ENCODE assay signal across 13 cellular contexts in the genomic region with DNA sequence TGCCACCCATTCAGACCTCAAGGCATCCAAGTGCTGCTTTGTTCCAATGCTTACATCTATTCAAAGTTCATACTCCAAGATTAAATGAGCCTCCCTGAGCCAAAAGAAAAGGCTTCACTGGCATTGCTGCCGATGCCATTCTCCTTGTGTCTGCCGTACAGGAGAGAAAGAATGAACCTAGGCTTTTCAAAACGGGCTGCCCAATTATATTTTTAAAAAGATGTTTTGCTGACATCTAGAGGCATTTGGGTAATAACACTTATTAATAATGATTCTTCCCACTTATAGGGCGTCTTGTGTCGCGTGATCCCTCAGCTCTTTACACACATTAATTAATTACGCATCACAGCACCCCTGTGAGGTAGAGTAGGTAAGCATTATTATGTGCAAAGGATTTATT.
A peak's percentile ranks its signal among the peaks of the same experiment; 100 is the strongest.
DNase-seq lines count a peak whose midpoint lies in the region; ATAC-seq and TF ChIP-seq lines count a peak whose summit lies in the region.
"Had no signal": no experiment of that assay in that cellular context is flagged by ENCODE, and none has a peak within 500 bp of the region (broad histone marks: within the 10 kb centered on the region; RNA-seq: fewer than 3 reads in every experiment).

No MANE protein-coding gene starts in this region.

- peak; percentile 54 for TF ChIP-seq CTCF in VCaP (conservative IDR thresholded peaks at IDR 0.05)

- no peak overlapping the region for H3K27ac ChIP-seq in VCaP
- H3K27ac ChIP-seq: left lung, pancreas, WERI-Rb-1 had no signal

- ATAC-seq in GM18861 (IDR thresholded peaks at IDR 0.05; ENCODE audit: unreplicated experiment) (no peak), HG03457 (IDR thresholded peaks at IDR 0.05; ENCODE audit: unreplicated experiment) (no peak)
- ATAC-seq: left lung, Panc1 had no signal

- DNase-seq in GM03348 (ENCODE audit: low spot score) (peak; percentile 6), NCI-H1417 treated with DMSO at 0.1 percent for 48 hours (lab: John Stamatoyannopoulos, UW) (peak; percentile 71), medulla oblongata (ENCODE audit: extremely low spot score) (peak; percentile 45), activated T-cell treated with anti-CD3 and anti-CD28 coated beads for 4 hours (no peak)
- no peak for DNase-seq in activated T-cell treated with anti-CD3 and anti-CD28 coated beads, Interleukin-2, amount 50 U/mL, for 48 hours
- DNase-seq: activated T-cell treated with anti-CD3 and anti-CD28 coated beads, Interleukin-2, amount 50 U/mL, for 1 hour; left lung; pancreas; WERI-Rb-1 had no signal

Comparison
In these comparisons a context has a peak if more than half of its experiments do, and no peak if none do; other contexts are left out.
1. DNase-seq: peak in GM03348 (single experiment), NCI-H1417 treated with DMSO at 0.1 percent for 48 hours (single experiment) and medulla oblongata (single experiment); none in activated T-cell treated with anti-CD3 and anti-CD28 coated beads for 4 hours (single experiment) and activated T-cell treated with anti-CD3 and anti-CD28 coated beads, Interleukin-2, amount 50 U/mL, for 48 hours (0 of 2).